1 cellular context compared by ENCODE assay signal in genomic region chr6:140225587-140226438, GRCh38.
TF ChIP-seq lines count a peak whose summit lies in the region.

No MANE protein-coding gene starts in this region.

TF ChIP-seq in GM23338, 12 proteins besides CTCF, POLR2A, EP300 and RAD21 (continued from another document):
- TF ChIP-seq REST (IDR thresholded peaks at IDR 0.05; ENCODE audit: unreplicated experiment) (no peak), CREB1 (CRISPR knock-in tag; IDR thresholded peaks at IDR 0.05; ENCODE audit: low read depth) (no peak), POLR2AphosphoS5 (IDR thresholded peaks at IDR 0.05; ENCODE audit: low read depth) (no peak), NANOG (IDR thresholded peaks at IDR 0.05; ENCODE audit: borderline replicate concordance) (no peak), ETS1 (IDR thresholded peaks at IDR 0.05) (no peak), JUNB (IDR thresholded peaks at IDR 0.05; ENCODE audit: unreplicated experiment) (no peak), STAT1 (IDR thresholded peaks at IDR 0.05; ENCODE audit: unreplicated experiment) (no peak)
TF ChIP-seq in GM23338: peak in this region for 0.
